In genomic region chr11:113407163-113407562, GRCh38 we compare ENCODE assay signal across 22 cellular contexts. TPM values are rescaled to one million over a fixed set of nuclear protein-coding genes. Genes with fewer than 3 reads are reported as not detected.
DNase-seq lines count a peak whose midpoint lies in the region; ATAC-seq and TF ChIP-seq lines count a peak whose summit lies in the region.
"Had no signal": no experiment of that assay in that cellular context is flagged by ENCODE, and none has a peak within 500 bp of the region (broad histone marks: within the 10 kb centered on the region; RNA-seq: fewer than 3 reads in every experiment).

No MANE protein-coding gene starts in this region.

- DNase-seq in GM23338 (ENCODE audit: low spot score) (no peak), osteoblast (ENCODE audit: insufficient read length, low spot score, missing footprints) (peak; percentile 35), NCI-H1436 (lab: John Stamatoyannopoulos, UW) (no peak), pons (ENCODE audit: low spot score) (no peak), cerebellar nuclear complex (lab: John Stamatoyannopoulos, UW) (no peak)
- peak; percentile 4 for DNase-seq in Jurkat, Clone E6-1 (ENCODE audit: low read depth, low spot score)
- DNase-seq: 8988T; ACHN; AML-193; BE2C; CD4-positive, alpha-beta T cell; CD8-positive, alpha-beta memory T cell; DMS 273 treated with DMSO at 0.1 percent for 48 hours; DMS79; EL; GDM1; GOT3 had no signal

- 0 out of 2 replicates have a peak overlapping the region, but pooled peaks have one; percentile 23 for H3K27ac Mint-ChIP-seq in GM23338
- H3K27ac Mint-ChIP-seq: CD4-positive, alpha-beta T cell; CD8-positive, alpha-beta memory T cell had no signal

- no peak overlapping the region for H3K4me2 ChIP-seq in GM23338
- H3K4me2 ChIP-seq in osteoblast (ENCODE audit: insufficient read depth, low read length): no peak overlapping the region
- H3K4me2 ChIP-seq: A549; BLaER1 treated with 17β-estradiol and CSF1 and Interleukin-3, amounts not matched to agents 10 nM and 100 nM had no signal

- H3K79me2 ChIP-seq in GM23338 (replicated peaks; ENCODE audit: insufficient read depth) (no peaks in the 10 kb centered on the region), osteoblast (ENCODE audit: insufficient read depth, low read length) (no peaks in the 10 kb centered on the region)

- TF ChIP-seq CTCF in GM23338 (conservative IDR thresholded peaks at IDR 0.05; ENCODE audit: low read depth in 2 of 2) (no peak), osteoblast (IDR thresholded peaks at IDR 0.05; ENCODE audit: extremely low read depth, low read depth, low read length) (no peak)

- ATAC-seq in GM23338: no peak
- ATAC-seq: A549, GM12878 had no signal

- H3K4me1 Mint-ChIP-seq in GM23338: peaks cover 8% of the 10 kb centered on the region
- H3K4me1 Mint-ChIP-seq: CD14-positive monocyte; CD8-positive, alpha-beta memory T cell had no signal

- no peak overlapping the region for H3K4me3 Mint-ChIP-seq in GM23338
- H3K4me3 Mint-ChIP-seq: CD14-positive monocyte; CD4-positive, alpha-beta T cell; CD8-positive, alpha-beta memory T cell had no signal

- H3K36me3 Mint-ChIP-seq in GM23338 (ENCODE audit: low read depth): no peaks in the 10 kb centered on the region; the same call in 2 of the 3 replicates
- H3K36me3 Mint-ChIP-seq: CD14-positive monocyte; CD8-positive, alpha-beta memory T cell had no signal

- no peaks in the 10 kb centered on the region for H3K9me2 ChIP-seq in GM23338 (ENCODE audit: insufficient read depth)

- H3K27me3 ChIP-seq in GM23338 (ENCODE audit: insufficient read depth): no peaks in the 10 kb centered on the region
- peaks cover 35% of the 10 kb centered on the region for H3K27me3 ChIP-seq in osteoblast (ENCODE audit: insufficient read depth, low read length)
- H3K27me3 ChIP-seq: BE2C; BLaER1 treated with 17β-estradiol and CSF1 and Interleukin-3, amounts not matched to agents 10 nM and 100 nM had no signal

- H2AFZ ChIP-seq in GM23338 (no peak overlapping the region), osteoblast (ENCODE audit: low read length) (no peak overlapping the region)

- H3K4me1 ChIP-seq in GM23338 (ENCODE audit: insufficient read depth) (no peaks in the 10 kb centered on the region), osteoblast (ENCODE audit: insufficient read depth, low read length) (no peaks in the 10 kb centered on the region)
- H3K4me1 ChIP-seq: A549, BE2C, HAP-1 had no signal

- H3K9me3 Mint-ChIP-seq in GM23338: no peaks in the 10 kb centered on the region
- H3K9me3 Mint-ChIP-seq: CD4-positive, alpha-beta T cell; CD8-positive, alpha-beta memory T cell had no signal

- H3K27ac ChIP-seq in GM23338 (ENCODE audit: low read depth) (no peak overlapping the region), osteoblast (ENCODE audit: low read depth, low read length) (no peak overlapping the region)
- H3K27ac ChIP-seq: A549; BLaER1 treated with 17β-estradiol and CSF1 and Interleukin-3, amounts not matched to agents 10 nM and 100 nM had no signal

- H3K9me3 ChIP-seq in osteoblast (ENCODE audit: low read depth, low read length): no peaks in the 10 kb centered on the region
- H3K9me3 ChIP-seq: A549; BE2C; BLaER1 treated with 17β-estradiol and CSF1 and Interleukin-3, amounts not matched to agents 10 nM and 100 nM; HAP-1 had no signal

- H3F3A ChIP-seq in GM23338 (replicated peaks; ENCODE audit: low read depth): no peaks in the 10 kb centered on the region

- peaks cover 7% of the 10 kb centered on the region for H3K27me3 Mint-ChIP-seq in GM23338 (ENCODE audit: insufficient read depth, low read depth, poor library complexity)
- H3K27me3 Mint-ChIP-seq: CD4-positive, alpha-beta T cell had no signal

- H3K36me3 ChIP-seq in GM23338 (ENCODE audit: insufficient read depth) (no peaks in the 10 kb centered on the region), osteoblast (ENCODE audit: insufficient read depth, low read length) (no peaks in the 10 kb centered on the region)
- H3K36me3 ChIP-seq: BE2C; BLaER1 treated with 17β-estradiol and CSF1 and Interleukin-3, amounts not matched to agents 10 nM and 100 nM; HAP-1 had no signal

- H3K4me3 ChIP-seq in GM23338: no peak overlapping the region
- no peak overlapping the region for H3K4me3 ChIP-seq in Jurkat, Clone E6-1 (ENCODE audit: low read length)
- no peak overlapping the region for H3K4me3 ChIP-seq in osteoblast (ENCODE audit: insufficient read depth, low read length)
- H3K4me3 ChIP-seq: A549; BLaER1 treated with 17β-estradiol and CSF1 and Interleukin-3, amounts not matched to agents 10 nM and 100 nM; GM12878; HAP-1 had no signal

- H4K20me1 ChIP-seq in GM23338 (replicated peaks; ENCODE audit: insufficient read depth) (no peaks in the 10 kb centered on the region), osteoblast (ENCODE audit: insufficient read depth, low read length) (no peaks in the 10 kb centered on the region)
- H4K20me1 ChIP-seq: BLaER1 treated with 17β-estradiol and CSF1 and Interleukin-3, amounts not matched to agents 10 nM and 100 nM had no signal

TF ChIP-seq in GM23338, 12 proteins besides CTCF, POLR2A, EP300 and RAD21 (continues in another document):
- TF ChIP-seq ETS1 (IDR thresholded peaks at IDR 0.05) (no peak), POLR2AphosphoS5 (IDR thresholded peaks at IDR 0.05; ENCODE audit: low read depth) (no peak), STAT1 (IDR thresholded peaks at IDR 0.05; ENCODE audit: unreplicated experiment) (no peak), ZNF462 (CRISPR knock-in tag; IDR thresholded peaks at IDR 0.05) (no peak), ZNF114 (CRISPR knock-in tag; IDR thresholded peaks at IDR 0.05) (no peak)

RNA-seq across cellular contexts. Expression of gene ANKK1, which starts 19.6 kb away (rescaled TPM):
- 0.14 TPM in 1 of 2 replicates, not detected in the other for total RNA-seq in GM23338 (2014; rRNA removed; shearing (Covaris generic))
- polyA plus RNA-seq in GM23338 (2016; fragmentation: Nextera tagmentation; extraction: Ambion mirVana): 0.08 TPM in 1 of 2 replicates, not detected in the other
- not detected for polyA plus RNA-seq in Jurkat, Clone E6-1 (2012; ENCODE audit: insufficient read depth, insufficient read length)
- under 0.01 TPM in 1 of 2 replicates, not detected in the other for total RNA-seq in osteoblast
- total RNA-seq: GM12878 had no signal
- polyA plus RNA-seq: GM12878 had no signal

Comparison
In these comparisons a context has a peak if more than half of its experiments do, and no peak if none do; other contexts are left out.
1. DNase-seq: peak in Jurkat, Clone E6-1 (single experiment) and osteoblast (single experiment); none in GM23338 (single experiment), NCI-H1436 (single experiment), pons (single experiment) and cerebellar nuclear complex (0 of 2).